In genomic region chr16:69918241-69918640, GRCh38 we compare ENCODE assay signal across 13 cellular contexts. TPM values are rescaled to one million over a fixed set of nuclear protein-coding genes. Genes with fewer than 3 reads are reported as not detected.
DNase-seq lines count a peak whose midpoint lies in the region; ATAC-seq and TF ChIP-seq lines count a peak whose summit lies in the region.
"Had no signal": no experiment of that assay in that cellular context is flagged by ENCODE, and none has a peak within 500 bp of the region (broad histone marks: within the 10 kb centered on the region; RNA-seq: fewer than 3 reads in every experiment).

No MANE protein-coding gene starts in this region.

- H3K27me3 ChIP-seq in heart left ventricle: no peaks in the 10 kb centered on the region
- H3K27me3 ChIP-seq in duodenal mucosa (ENCODE audit: control insufficient read depth in 1 of 2, insufficient read depth in 2 of 2, low read length in 2 of 2): no peaks in the 10 kb centered on the region
- no peaks in the 10 kb centered on the region for H3K27me3 ChIP-seq in aorta (ENCODE audit: control insufficient read depth in 1 of 2, insufficient read depth in 2 of 2, low read length in 1 of 2)
- H3K27me3 ChIP-seq: gastroesophageal sphincter, right lobe of liver had no signal

- no peaks in the 10 kb centered on the region for H3K27me3 Mint-ChIP-seq in nephron (ENCODE audit: low read depth)

- H3K36me3 ChIP-seq in heart left ventricle: peaks cover 0 to 15% (median 0%) of the 10 kb centered on the region in 9 donors
- peaks cover 2 to 25% of the 10 kb centered on the region in 2 donors for H3K36me3 ChIP-seq in duodenal mucosa (ENCODE audit: control insufficient read depth in 1 of 2, insufficient read depth in 2 of 2, low read length in 2 of 2)
- no peaks in the 10 kb centered on the region for H3K36me3 ChIP-seq in aorta (ENCODE audit: control insufficient read depth in 1 of 2, insufficient read depth in 2 of 2, low read length in 1 of 2)
- H3K36me3 ChIP-seq: right lobe of liver had no signal

- H3K36me3 Mint-ChIP-seq in nephron (ENCODE audit: low read depth): peaks cover 9% of the 10 kb centered on the region

- TF ChIP-seq POLR2A in heart left ventricle (IDR thresholded peaks at IDR 0.05): no peak

- H3K4me1 ChIP-seq in heart left ventricle (peaks cover 0 to 18% (median 2%) of the 10 kb centered on the region in 12 donors), duodenal mucosa (ENCODE audit: control insufficient read depth in 1 of 2, insufficient read depth in 2 of 2, low read length in 2 of 2) (no peaks in the 10 kb centered on the region), aorta (ENCODE audit: control insufficient read depth in 1 of 2, insufficient read depth in 2 of 2, low read length in 2 of 2) (peaks cover 2 to 9% of the 10 kb centered on the region in 2 donors)
- H3K4me1 ChIP-seq: gastroesophageal sphincter, right lobe of liver had no signal

- intact Hi-C loops in heart left ventricle (cut with DNase I): no loop called here
- intact Hi-C loops in left cardiac atrium (cut with DNase I): no loop called here
- intact Hi-C loops in aorta (cut with DNase I): loop anchor here in 1 of 2 donors (5.0 kb wide), 1 partner anchor 36 kb away; no protein-coding TSS in a partner anchor

- peaks cover 24% of the 10 kb centered on the region for H3K4me1 Mint-ChIP-seq in nephron

- peak overlapping the region; percentile 14 to 54 (median 50) for H3K27ac Mint-ChIP-seq in nephron

- H3K4me3 ChIP-seq in heart left ventricle: no peak overlapping the region
- H3K4me3 ChIP-seq in duodenal mucosa (ENCODE audit: low read depth in 1 of 2, low read length in 2 of 2): no peak overlapping the region
- no peak overlapping the region for H3K4me3 ChIP-seq in aorta (ENCODE audit: low read length in 2 of 2)
- H3K4me3 ChIP-seq: gastroesophageal sphincter, right lobe of liver had no signal

- peak overlapping the region in 1 of 3 experiments; percentile 2 for H3K4me3 Mint-ChIP-seq in nephron

- H3K9ac ChIP-seq in duodenal mucosa (ENCODE audit: low read depth in 1 of 2, low read length in 2 of 2): no peak overlapping the region

- 93 to 96% (median 95%) methylated on average over 1 of the region's 1 CpG for WGBS in heart left ventricle, 4 donors
- 65 to 87% methylated on average over 1 of the region's 1 CpG for WGBS in aorta, 2 donors

- H3K9me3 Mint-ChIP-seq in nephron: no peaks in the 10 kb centered on the region

- DNase-seq in heart left ventricle (no peak), left cardiac atrium (no peak), aorta (no peak), NCI-H187 (lab: John Stamatoyannopoulos, UW) (no peak), DMS53 treated with DMSO at 0.1 percent for 48 hours (lab: John Stamatoyannopoulos, UW; ENCODE audit: unreplicated experiment) (no peak)
- DNase-seq: DND-41, NCI-H1694 treated with DMSO at 0.1 percent for 48 hours had no signal

- H3K27ac ChIP-seq in heart left ventricle (peak overlapping the region in 8 of 12 donors; percentile 8 to 59 (median 33)), duodenal mucosa (ENCODE audit: low read depth, low read length) (peak overlapping the region; percentile 5), aorta (ENCODE audit: low read depth in 1 of 2, low read length in 2 of 2) (peak overlapping the region; percentile 60 to 80)
- H3K27ac ChIP-seq: 22Rv1 had no signal

- ATAC-seq in heart left ventricle: no peak
- no peak for ATAC-seq in left cardiac atrium
- ATAC-seq in aorta (ENCODE audit: low FRiP score): no peak
- no peak for ATAC-seq in GM19467 (IDR thresholded peaks at IDR 0.05; ENCODE audit: unreplicated experiment)

- H3K9me3 ChIP-seq in heart left ventricle (no peaks in the 10 kb centered on the region), duodenal mucosa (ENCODE audit: control insufficient read depth in 1 of 2, low read length in 2 of 2) (no peaks in the 10 kb centered on the region), aorta (ENCODE audit: control insufficient read depth, low read length) (no peaks in the 10 kb centered on the region)
- H3K9me3 ChIP-seq: gastroesophageal sphincter, right lobe of liver had no signal

- no peak for TF ChIP-seq CTCF in heart left ventricle (IDR thresholded peaks at IDR 0.05)
- TF ChIP-seq CTCF in nephron (IDR thresholded peaks at IDR 0.05; ENCODE audit: unreplicated experiment in 3 of 3): no peak

RNA-seq across cellular contexts. Expression of gene CLEC18A, which starts 32.9 kb away (rescaled TPM):
- total RNA-seq in heart left ventricle (1 to 10 TPM in 1 of 9 donors, under 1 TPM in 3, not detected in 5; 0.09 to 1.1 (median 0.17) TPM), left cardiac atrium (under 1 TPM; 0.21 to 0.24 TPM), aorta (1 to 10 TPM; 1.9 to 3.0 TPM)
- polyA plus RNA-seq in heart left ventricle (under 1 TPM; 0.08 to 0.10 TPM), aorta (10 to 100 TPM in 1 of 2 donors, 1 to 10 TPM in 1; 2.6 to 41.6 TPM)

Comparison
In these comparisons a context has a peak if more than half of its experiments do, and no peak if none do; other contexts are left out.
1. H3K27ac ChIP-seq: peak in every context shown above with its lines; median percentile 70 in aorta; 33 in heart left ventricle; 5 in duodenal mucosa.